ENCODE assay signal across 8 cellular contexts in the genomic region with DNA sequence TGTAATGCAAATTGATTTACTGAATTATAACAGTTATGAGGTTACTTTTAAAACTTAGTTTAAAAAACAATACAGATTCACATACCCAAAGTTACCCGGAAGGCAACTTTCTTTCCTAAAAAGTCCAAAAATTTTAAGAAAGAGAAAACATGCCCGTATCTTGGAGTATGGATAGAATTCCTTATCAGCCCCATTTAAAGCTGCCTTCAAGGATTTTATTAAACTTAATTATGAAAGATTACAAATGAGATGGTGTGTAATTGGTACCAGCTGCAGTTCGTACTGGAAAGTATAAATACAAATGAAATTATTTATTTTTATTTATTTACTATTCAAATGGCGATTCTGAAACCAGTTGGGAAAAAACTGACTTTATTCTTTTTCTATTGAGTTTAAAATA. TPM values are rescaled to one million over a fixed set of nuclear protein-coding genes. Genes with fewer than 3 reads are reported as not detected.
"Had no signal": no experiment of that assay in that cellular context is flagged by ENCODE, and none has a peak within 500 bp of the region (broad histone marks: within the 10 kb centered on the region; RNA-seq: fewer than 3 reads in every experiment).

No MANE protein-coding gene starts in this region.

- H3K4me3 ChIP-seq: GM23248, HAP-1 had no signal

- H3K4me3 Mint-ChIP-seq: IgD-negative memory B cell had no signal

- ATAC-seq: HCT116, HepG2 had no signal

- H3K36me3 Mint-ChIP-seq: IgD-negative memory B cell had no signal

- H3K27ac Mint-ChIP-seq: IgD-negative memory B cell had no signal

- H3K9me3 Mint-ChIP-seq: IgD-negative memory B cell had no signal

- H3K9me3 ChIP-seq: HAP-1 had no signal

- H2AFZ ChIP-seq: GM23248 had no signal

- H3K4me1 ChIP-seq: HAP-1 had no signal

- H3K9ac ChIP-seq: GM23248 had no signal

- DNase-seq: GM23248, GOT3, H7 had no signal

- H3K27me3 Mint-ChIP-seq: IgD-negative memory B cell had no signal

- H3K27ac ChIP-seq: GM23248, HL-60 had no signal

RNA-seq across cellular contexts. Expression of a gene that starts 39.4 kb away (rescaled TPM):
- total RNA-seq: HepG2 had no signal
